ENCODE assay signal across 1 cellular context in the genomic region with DNA sequence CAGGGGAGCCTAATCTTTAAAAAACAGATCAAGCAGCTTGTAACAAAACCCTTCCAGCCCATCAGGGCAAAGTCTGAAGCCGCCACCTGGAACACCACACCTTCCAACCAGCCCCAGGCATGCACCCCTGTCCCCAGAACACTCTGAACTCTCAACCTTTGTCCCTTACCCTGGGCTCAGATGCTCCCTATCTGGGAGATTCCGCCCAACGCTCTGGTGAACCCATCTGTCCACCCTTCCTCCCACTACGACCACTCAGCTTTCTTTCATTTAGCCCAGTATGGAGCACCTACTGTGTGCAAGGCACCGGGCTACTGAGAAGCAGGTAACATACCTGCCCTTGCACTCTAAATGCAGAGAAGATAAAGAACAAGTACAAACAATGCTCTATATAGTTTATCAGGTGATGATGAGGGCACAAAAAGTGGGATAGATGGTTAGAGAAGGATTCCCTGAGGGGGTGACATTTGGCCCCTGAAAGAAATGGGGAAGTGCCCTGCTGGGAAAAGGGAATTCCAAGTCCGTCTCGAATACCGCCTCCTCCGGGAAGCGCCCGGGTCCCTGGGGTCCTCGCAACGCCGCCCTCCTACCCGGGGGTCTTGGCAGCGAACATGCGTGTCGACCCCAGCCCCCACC.
TF ChIP-seq lines count a peak whose summit lies in the region.

No MANE protein-coding gene starts in this region.

TF ChIP-seq in HepG2, 621 proteins besides CTCF, POLR2A, EP300 and RAD21 (continued from another document and continues in another):
- TF ChIP-seq ZFP91 (CRISPR knock-in tag; IDR thresholded peaks at IDR 0.05; ENCODE audit: borderline replicate concordance) (no peak), ELF3 (CRISPR knock-in tag; IDR thresholded peaks at IDR 0.05) (no peak), ZBTB2 (CRISPR knock-in tag; IDR thresholded peaks at IDR 0.05; ENCODE audit: low read depth) (0 out of 2 replicates have a peak, but pooled peaks have one; percentile 1), EZH2 (conservative IDR thresholded peaks at IDR 0.05; ENCODE audit: low read depth, low read length) (no peak), ZNF703 (CRISPR knock-in tag; IDR thresholded peaks at IDR 0.05; ENCODE audit: borderline replicate concordance) (no peak), PRPF4 (IDR thresholded peaks at IDR 0.05; ENCODE audit: low read depth, low read length, poor library complexity, severe bottlenecking) (no peak), ZNF749 (CRISPR knock-in tag; IDR thresholded peaks at IDR 0.05; ENCODE audit: borderline replicate concordance) (no peak), SMAD9 (CRISPR knock-in tag; IDR thresholded peaks at IDR 0.05) (no peak), NFIC (IDR thresholded peaks at IDR 0.05; ENCODE audit: low read length) (0 out of 2 replicates have a peak, but pooled peaks have one; percentile 26), ZNF207 (IDR thresholded peaks at IDR 0.05; ENCODE audit: borderline replicate concordance) (no peak), ZBTB26 (CRISPR knock-in tag; IDR thresholded peaks at IDR 0.05; ENCODE audit: borderline replicate concordance) (no peak), PRDM4 (CRISPR knock-in tag; IDR thresholded peaks at IDR 0.05; ENCODE audit: borderline replicate concordance) (no peak), SNRNP70 (IDR thresholded peaks at IDR 0.05; ENCODE audit: low read depth, low read length) (no peak), PAXIP1 (CRISPR knock-in tag; conservative IDR thresholded peaks at IDR 0.05) (peak; percentile 33; the same call in 1 of the 2 replicates), ZNF414 (CRISPR knock-in tag; IDR thresholded peaks at IDR 0.05) (no peak), ZNF816 (CRISPR knock-in tag; IDR thresholded peaks at IDR 0.05; ENCODE audit: borderline replicate concordance) (no peak), ZNF331 (CRISPR knock-in tag; IDR thresholded peaks at IDR 0.05) (no peak), SP1 (IDR thresholded peaks at IDR 0.05) (no peak), SP1 (CRISPR knock-in tag; IDR thresholded peaks at IDR 0.05) (no peak), RARA (CRISPR knock-in tag; IDR thresholded peaks at IDR 0.05) (peak; percentile 72), HNF4A (CRISPR knock-in tag; IDR thresholded peaks at IDR 0.05) (peak; percentile 86), ZNF224 (CRISPR knock-in tag; IDR thresholded peaks at IDR 0.05) (0 out of 2 replicates have a peak, but pooled peaks have one; percentile 16), HNF4G (IDR thresholded peaks at IDR 0.05; ENCODE audit: borderline replicate concordance, low read depth, low read length) (peak; percentile 92), HNF4G (CRISPR knock-in tag; IDR thresholded peaks at IDR 0.05; ENCODE audit: borderline replicate concordance, low read depth) (no peak), ZNF576 (CRISPR knock-in tag; IDR thresholded peaks at IDR 0.05) (no peak), FOXM1 (CRISPR knock-in tag; IDR thresholded peaks at IDR 0.05) (no peak), ZNF556 (CRISPR knock-in tag; IDR thresholded peaks at IDR 0.05; ENCODE audit: borderline replicate concordance) (no peak)
- TF ChIP-seq, protein P1, sequence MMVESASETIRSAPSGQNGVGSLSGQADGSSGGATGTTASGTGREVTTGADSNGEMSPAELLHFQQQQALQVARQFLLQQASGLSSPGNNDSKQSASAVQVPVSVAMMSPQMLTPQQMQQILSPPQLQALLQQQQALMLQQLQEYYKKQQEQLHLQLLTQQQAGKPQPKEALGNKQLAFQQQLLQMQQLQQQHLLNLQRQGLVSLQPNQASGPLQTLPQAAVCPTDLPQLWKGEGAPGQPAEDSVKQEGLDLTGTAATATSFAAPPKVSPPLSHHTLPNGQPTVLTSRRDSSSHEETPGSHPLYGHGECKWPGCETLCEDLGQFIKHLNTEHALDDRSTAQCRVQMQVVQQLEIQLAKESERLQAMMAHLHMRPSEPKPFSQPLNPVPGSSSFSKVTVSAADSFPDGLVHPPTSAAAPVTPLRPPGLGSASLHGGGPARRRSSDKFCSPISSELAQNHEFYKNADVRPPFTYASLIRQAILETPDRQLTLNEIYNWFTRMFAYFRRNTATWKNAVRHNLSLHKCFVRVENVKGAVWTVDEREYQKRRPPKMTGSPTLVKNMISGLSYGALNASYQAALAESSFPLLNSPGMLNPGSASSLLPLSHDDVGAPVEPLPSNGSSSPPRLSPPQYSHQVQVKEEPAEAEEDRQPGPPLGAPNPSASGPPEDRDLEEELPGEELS (CRISPR knock-in tag; IDR thresholded peaks at IDR 0.05): no peak
- TF ChIP-seq, protein P2, sequence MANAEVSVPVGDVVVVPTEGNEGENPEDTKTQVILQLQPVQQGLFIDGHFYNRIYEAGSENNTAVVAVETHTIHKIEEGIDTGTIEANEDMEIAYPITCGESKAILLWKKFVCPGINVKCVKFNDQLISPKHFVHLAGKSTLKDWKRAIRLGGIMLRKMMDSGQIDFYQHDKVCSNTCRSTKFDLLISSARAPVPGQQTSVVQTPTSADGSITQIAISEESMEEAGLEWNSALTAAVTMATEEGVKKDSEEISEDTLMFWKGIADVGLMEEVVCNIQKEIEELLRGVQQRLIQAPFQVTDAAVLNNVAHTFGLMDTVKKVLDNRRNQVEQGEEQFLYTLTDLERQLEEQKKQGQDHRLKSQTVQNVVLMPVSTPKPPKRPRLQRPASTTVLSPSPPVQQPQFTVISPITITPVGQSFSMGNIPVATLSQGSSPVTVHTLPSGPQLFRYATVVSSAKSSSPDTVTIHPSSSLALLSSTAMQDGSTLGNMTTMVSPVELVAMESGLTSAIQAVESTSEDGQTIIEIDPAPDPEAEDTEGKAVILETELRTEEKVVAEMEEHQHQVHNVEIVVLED (CRISPR knock-in tag; IDR thresholded peaks at IDR 0.05; ENCODE audit: borderline replicate concordance): no peak
- TF ChIP-seq, protein P3, sequence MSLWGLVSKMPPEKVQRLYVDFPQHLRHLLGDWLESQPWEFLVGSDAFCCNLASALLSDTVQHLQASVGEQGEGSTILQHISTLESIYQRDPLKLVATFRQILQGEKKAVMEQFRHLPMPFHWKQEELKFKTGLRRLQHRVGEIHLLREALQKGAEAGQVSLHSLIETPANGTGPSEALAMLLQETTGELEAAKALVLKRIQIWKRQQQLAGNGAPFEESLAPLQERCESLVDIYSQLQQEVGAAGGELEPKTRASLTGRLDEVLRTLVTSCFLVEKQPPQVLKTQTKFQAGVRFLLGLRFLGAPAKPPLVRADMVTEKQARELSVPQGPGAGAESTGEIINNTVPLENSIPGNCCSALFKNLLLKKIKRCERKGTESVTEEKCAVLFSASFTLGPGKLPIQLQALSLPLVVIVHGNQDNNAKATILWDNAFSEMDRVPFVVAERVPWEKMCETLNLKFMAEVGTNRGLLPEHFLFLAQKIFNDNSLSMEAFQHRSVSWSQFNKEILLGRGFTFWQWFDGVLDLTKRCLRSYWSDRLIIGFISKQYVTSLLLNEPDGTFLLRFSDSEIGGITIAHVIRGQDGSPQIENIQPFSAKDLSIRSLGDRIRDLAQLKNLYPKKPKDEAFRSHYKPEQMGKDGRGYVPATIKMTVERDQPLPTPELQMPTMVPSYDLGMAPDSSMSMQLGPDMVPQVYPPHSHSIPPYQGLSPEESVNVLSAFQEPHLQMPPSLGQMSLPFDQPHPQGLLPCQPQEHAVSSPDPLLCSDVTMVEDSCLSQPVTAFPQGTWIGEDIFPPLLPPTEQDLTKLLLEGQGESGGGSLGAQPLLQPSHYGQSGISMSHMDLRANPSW (CRISPR knock-in tag; IDR thresholded peaks at IDR 0.05; ENCODE audit: borderline replicate concordance): no peak
- TF ChIP-seq, protein P4, sequence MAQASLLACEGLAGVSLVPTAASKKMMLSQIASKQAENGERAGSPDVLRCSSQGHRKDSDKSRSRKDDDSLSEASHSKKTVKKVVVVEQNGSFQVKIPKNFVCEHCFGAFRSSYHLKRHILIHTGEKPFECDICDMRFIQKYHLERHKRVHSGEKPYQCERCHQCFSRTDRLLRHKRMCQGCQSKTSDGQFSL (CRISPR knock-in tag; IDR thresholded peaks at IDR 0.05): no peak
- TF ChIP-seq, protein P5, sequence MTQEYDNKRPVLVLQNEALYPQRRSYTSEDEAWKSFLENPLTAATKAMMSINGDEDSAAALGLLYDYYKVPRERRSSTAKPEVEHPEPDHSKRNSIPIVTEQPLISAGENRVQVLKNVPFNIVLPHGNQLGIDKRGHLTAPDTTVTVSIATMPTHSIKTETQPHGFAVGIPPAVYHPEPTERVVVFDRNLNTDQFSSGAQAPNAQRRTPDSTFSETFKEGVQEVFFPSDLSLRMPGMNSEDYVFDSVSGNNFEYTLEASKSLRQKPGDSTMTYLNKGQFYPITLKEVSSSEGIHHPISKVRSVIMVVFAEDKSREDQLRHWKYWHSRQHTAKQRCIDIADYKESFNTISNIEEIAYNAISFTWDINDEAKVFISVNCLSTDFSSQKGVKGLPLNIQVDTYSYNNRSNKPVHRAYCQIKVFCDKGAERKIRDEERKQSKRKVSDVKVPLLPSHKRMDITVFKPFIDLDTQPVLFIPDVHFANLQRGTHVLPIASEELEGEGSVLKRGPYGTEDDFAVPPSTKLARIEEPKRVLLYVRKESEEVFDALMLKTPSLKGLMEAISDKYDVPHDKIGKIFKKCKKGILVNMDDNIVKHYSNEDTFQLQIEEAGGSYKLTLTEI (CRISPR knock-in tag; conservative IDR thresholded peaks at IDR 0.05): no peak
